ENCODE assay signal across 1 cellular context in the genomic region with DNA sequence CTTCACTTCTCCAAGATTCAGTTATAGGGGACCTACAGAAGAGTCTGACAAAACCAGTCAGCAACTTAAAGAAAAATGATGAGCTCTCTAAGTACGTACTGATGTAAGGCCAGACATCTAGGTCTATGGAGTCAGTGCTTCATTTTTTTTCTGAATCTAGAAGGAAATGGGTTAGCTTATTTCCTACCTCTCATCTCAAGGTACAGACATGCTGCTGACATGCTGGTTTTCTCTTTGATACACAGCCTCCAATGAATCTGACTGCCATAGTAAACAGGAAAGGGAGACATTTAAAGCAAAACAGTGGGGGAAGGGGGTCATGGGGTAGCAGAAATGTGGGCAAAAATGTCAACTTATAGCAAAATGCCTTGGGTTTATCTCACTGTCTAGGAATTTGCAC.
TF ChIP-seq lines count a peak whose summit lies in the region.

No MANE protein-coding gene starts in this region.

TF ChIP-seq in endothelial cell of umbilical vein, 7 proteins besides CTCF, POLR2A, EP300 and RAD21 (continued from another document):
- no peak for TF ChIP-seq EZH2 (IDR thresholded peaks at IDR 0.05; ENCODE audit: borderline replicate concordance, low read depth, low read length, severe bottlenecking)
- TF ChIP-seq POLR2AphosphoS5 (IDR thresholded peaks at IDR 0.05; ENCODE audit: insufficient read depth, low read depth, low read length), result no peak
- TF ChIP-seq GATA2 (IDR thresholded peaks at IDR 0.05; ENCODE audit: insufficient read depth, insufficient read length, low read depth, low read length), result no peak
- TF ChIP-seq, protein P1, sequence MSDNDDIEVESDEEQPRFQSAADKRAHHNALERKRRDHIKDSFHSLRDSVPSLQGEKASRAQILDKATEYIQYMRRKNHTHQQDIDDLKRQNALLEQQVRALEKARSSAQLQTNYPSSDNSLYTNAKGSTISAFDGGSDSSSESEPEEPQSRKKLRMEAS (IDR thresholded peaks at IDR 0.05; ENCODE audit: insufficient read depth, insufficient read length), result no peak
